In genomic region chr1:85202092-85202863, GRCh38 we compare ENCODE assay signal across 7 cellular contexts. TPM values are rescaled to one million over a fixed set of nuclear protein-coding genes. Genes with fewer than 3 reads are reported as not detected.
DNase-seq lines count a peak whose midpoint lies in the region; ATAC-seq lines count a peak whose summit lies in the region.

No MANE protein-coding gene starts in this region.

- no peak for DNase-seq in NT2/D1 (ENCODE audit: low read depth, low spot score)
- no peak for DNase-seq in HK-2 (ENCODE audit: unreplicated experiment)
- no peak for DNase-seq in NCI-H1694 (lab: John Stamatoyannopoulos, UW)
- no peak for DNase-seq in NK-92 treated with Interleukin-12 subunit alpha and Interleukin-12 subunit beta, amount 100 ng/mL, for 24 hours (lab: John Stamatoyannopoulos, UW)

- H3K27ac ChIP-seq in rectal smooth muscle tissue (ENCODE audit: low read depth, low read length), result peak overlapping the region; percentile 98

- H3K9ac ChIP-seq in NT2/D1 (ENCODE audit: insufficient read length, low read depth), result peak overlapping the region; percentile 93
- H3K9ac ChIP-seq in rectal smooth muscle tissue (ENCODE audit: low read length), result peak overlapping the region; percentile 7

- H3K27me3 ChIP-seq in NT2/D1 (ENCODE audit: insufficient read depth, insufficient read length), result no peaks in the 10 kb centered on the region
- peaks cover 4% of the 10 kb centered on the region for H3K27me3 ChIP-seq in rectal smooth muscle tissue (ENCODE audit: control insufficient read depth, insufficient read depth, low read length)

- H3K4me1 ChIP-seq in NT2/D1 (ENCODE audit: insufficient read depth, insufficient read length), result no peaks in the 10 kb centered on the region
- peaks cover 7% of the 10 kb centered on the region for H3K4me1 ChIP-seq in rectal smooth muscle tissue (ENCODE audit: control insufficient read depth, insufficient read depth, low read length)

- no peaks in the 10 kb centered on the region for H3K9me3 ChIP-seq in NT2/D1 (ENCODE audit: insufficient read depth, low read length)

- peaks cover 10% of the 10 kb centered on the region for H3K36me3 ChIP-seq in NT2/D1 (ENCODE audit: insufficient read depth, insufficient read length, low read length)
- no peaks in the 10 kb centered on the region for H3K36me3 ChIP-seq in rectal smooth muscle tissue (ENCODE audit: control insufficient read depth, insufficient read depth, low read length)

- H3K4me3 ChIP-seq in NT2/D1 (ENCODE audit: insufficient read length, low read depth), result peak overlapping the region; percentile 95
- peak overlapping the region; percentile 68 for H3K4me3 ChIP-seq in rectal smooth muscle tissue (ENCODE audit: low read length)

- ATAC-seq in GM19438 (IDR thresholded peaks at IDR 0.05; ENCODE audit: low read depth, unreplicated experiment) (peak; percentile 6), esophagus mucosa (peak; percentile 64)

RNA-seq across cellular contexts. Expression of gene SYDE2, which starts 1.5 kb away (rescaled TPM):
- total RNA-seq in esophagus mucosa, result 0.84 TPM

RNA-seq across cellular contexts. Expression of gene C1orf52, which starts 57.2 kb away (rescaled TPM):
- 11.7 TPM for total RNA-seq in esophagus mucosa
